ENCODE assay signal across 1 cellular context in genomic region chr2:169798718-169799495, GRCh38.
TF ChIP-seq lines count a peak whose summit lies in the region.

SSB (plus strand) TSS chr2:169798871; CDS start chr2:169800961, 2,090 bp downstream.

TF ChIP-seq in HepG2, 621 proteins besides CTCF, POLR2A, EP300 and RAD21 (continued from another document and continues in another):
- TF ChIP-seq, protein P1, sequence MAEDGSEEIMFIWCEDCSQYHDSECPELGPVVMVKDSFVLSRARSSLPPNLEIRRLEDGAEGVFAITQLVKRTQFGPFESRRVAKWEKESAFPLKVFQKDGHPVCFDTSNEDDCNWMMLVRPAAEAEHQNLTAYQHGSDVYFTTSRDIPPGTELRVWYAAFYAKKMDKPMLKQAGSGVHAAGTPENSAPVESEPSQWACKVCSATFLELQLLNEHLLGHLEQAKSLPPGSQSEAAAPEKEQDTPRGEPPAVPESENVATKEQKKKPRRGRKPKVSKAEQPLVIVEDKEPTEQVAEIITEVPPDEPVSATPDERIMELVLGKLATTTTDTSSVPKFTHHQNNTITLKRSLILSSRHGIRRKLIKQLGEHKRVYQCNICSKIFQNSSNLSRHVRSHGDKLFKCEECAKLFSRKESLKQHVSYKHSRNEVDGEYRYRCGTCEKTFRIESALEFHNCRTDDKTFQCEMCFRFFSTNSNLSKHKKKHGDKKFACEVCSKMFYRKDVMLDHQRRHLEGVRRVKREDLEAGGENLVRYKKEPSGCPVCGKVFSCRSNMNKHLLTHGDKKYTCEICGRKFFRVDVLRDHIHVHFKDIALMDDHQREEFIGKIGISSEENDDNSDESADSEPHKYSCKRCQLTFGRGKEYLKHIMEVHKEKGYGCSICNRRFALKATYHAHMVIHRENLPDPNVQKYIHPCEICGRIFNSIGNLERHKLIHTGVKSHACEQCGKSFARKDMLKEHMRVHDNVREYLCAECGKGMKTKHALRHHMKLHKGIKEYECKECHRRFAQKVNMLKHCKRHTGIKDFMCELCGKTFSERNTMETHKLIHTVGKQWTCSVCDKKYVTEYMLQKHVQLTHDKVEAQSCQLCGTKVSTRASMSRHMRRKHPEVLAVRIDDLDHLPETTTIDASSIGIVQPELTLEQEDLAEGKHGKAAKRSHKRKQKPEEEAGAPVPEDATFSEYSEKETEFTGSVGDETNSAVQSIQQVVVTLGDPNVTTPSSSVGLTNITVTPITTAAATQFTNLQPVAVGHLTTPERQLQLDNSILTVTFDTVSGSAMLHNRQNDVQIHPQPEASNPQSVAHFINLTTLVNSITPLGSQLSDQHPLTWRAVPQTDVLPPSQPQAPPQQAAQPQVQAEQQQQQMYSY (CRISPR knock-in tag; IDR thresholded peaks at IDR 0.05) = no peak
- no peak for TF ChIP-seq THYN1 (CRISPR knock-in tag; IDR thresholded peaks at IDR 0.05; ENCODE audit: borderline replicate concordance, low read depth)
- TF ChIP-seq ASH2L (IDR thresholded peaks at IDR 0.05; ENCODE audit: insufficient read length, low read depth, low read length) = peak; percentile 94
- peak; percentile 78 for TF ChIP-seq ZNF264 (CRISPR knock-in tag; IDR thresholded peaks at IDR 0.05)
- TF ChIP-seq, protein P2, sequence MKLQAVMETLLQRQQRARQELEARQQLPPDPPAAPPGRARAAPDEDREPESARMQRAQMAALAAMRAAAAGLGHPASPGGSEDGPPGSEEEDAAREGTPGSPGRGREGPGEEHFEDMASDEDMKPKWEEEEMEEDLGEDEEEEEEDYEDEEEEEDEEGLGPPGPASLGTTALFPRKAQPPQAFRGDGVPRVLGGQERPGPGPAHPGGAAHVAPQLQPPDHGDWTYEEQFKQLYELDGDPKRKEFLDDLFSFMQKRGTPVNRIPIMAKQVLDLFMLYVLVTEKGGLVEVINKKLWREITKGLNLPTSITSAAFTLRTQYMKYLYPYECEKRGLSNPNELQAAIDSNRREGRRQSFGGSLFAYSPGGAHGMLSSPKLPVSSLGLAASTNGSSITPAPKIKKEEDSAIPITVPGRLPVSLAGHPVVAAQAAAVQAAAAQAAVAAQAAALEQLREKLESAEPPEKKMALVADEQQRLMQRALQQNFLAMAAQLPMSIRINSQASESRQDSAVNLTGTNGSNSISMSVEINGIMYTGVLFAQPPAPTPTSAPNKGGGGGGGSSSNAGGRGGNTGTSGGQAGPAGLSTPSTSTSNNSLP (IDR thresholded peaks at IDR 0.05; ENCODE audit: low read depth, low read length) = no peak
- TF ChIP-seq RARG (CRISPR knock-in tag; IDR thresholded peaks at IDR 0.05; ENCODE audit: low read depth) = no peak
- peak; percentile 22; the same call in 1 of the 2 replicates for TF ChIP-seq ATF3 (CRISPR knock-in tag; IDR thresholded peaks at IDR 0.05)
- TF ChIP-seq ZSCAN12 (CRISPR knock-in tag; IDR thresholded peaks at IDR 0.05) = no peak
- peak; percentile 66 for TF ChIP-seq PPARG (CRISPR knock-in tag; conservative IDR thresholded peaks at IDR 0.05)
- TF ChIP-seq, protein P3, sequence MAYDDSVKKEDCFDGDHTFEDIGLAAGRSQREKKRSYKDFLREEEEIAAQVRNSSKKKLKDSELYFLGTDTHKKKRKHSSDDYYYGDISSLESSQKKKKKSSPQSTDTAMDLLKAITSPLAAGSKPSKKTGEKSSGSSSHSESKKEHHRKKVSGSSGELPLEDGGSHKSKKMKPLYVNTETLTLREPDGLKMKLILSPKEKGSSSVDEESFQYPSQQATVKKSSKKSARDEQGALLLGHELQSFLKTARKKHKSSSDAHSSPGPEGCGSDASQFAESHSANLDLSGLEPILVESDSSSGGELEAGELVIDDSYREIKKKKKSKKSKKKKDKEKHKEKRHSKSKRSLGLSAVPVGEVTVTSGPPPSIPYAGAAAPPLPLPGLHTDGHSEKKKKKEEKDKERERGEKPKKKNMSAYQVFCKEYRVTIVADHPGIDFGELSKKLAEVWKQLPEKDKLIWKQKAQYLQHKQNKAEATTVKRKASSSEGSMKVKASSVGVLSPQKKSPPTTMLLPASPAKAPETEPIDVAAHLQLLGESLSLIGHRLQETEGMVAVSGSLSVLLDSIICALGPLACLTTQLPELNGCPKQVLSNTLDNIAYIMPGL (CRISPR knock-in tag; IDR thresholded peaks at IDR 0.05; ENCODE audit: borderline replicate concordance in 1 of 2, low read depth in 1 of 2) = peak; percentile 92 to 95
- TF ChIP-seq BRF2 (CRISPR knock-in tag; IDR thresholded peaks at IDR 0.05) = peak; percentile 89
- peak; percentile 93 for TF ChIP-seq ZNF605 (CRISPR knock-in tag; IDR thresholded peaks at IDR 0.05)
- peak; percentile 56; the same call in 1 of the 2 replicates for TF ChIP-seq PAXIP1 (CRISPR knock-in tag; conservative IDR thresholded peaks at IDR 0.05)
- no peak for TF ChIP-seq SETDB1 (CRISPR knock-in tag; IDR thresholded peaks at IDR 0.05; ENCODE audit: borderline replicate concordance)
- peak; percentile 60 for TF ChIP-seq AGO1 (IDR thresholded peaks at IDR 0.05; ENCODE audit: low read depth, low read length, poor library complexity, severe bottlenecking)
- TF ChIP-seq JDP2 (CRISPR knock-in tag; IDR thresholded peaks at IDR 0.05; ENCODE audit: borderline replicate concordance) = no peak
- no peak for TF ChIP-seq ZNF567 (CRISPR knock-in tag; IDR thresholded peaks at IDR 0.05; ENCODE audit: borderline replicate concordance)
- no peak for TF ChIP-seq ZNF704 (CRISPR knock-in tag; IDR thresholded peaks at IDR 0.05; ENCODE audit: borderline replicate concordance)
- no peak for TF ChIP-seq STAT6 (CRISPR knock-in tag; IDR thresholded peaks at IDR 0.05; ENCODE audit: borderline replicate concordance)
- TF ChIP-seq DMTF1 (CRISPR knock-in tag; IDR thresholded peaks at IDR 0.05) = no peak
- TF ChIP-seq MTF1 (CRISPR knock-in tag; IDR thresholded peaks at IDR 0.05) = no peak
- peak; percentile 85 for TF ChIP-seq KLF6 (CRISPR knock-in tag; IDR thresholded peaks at IDR 0.05)
- TF ChIP-seq HNRNPH1 (optimal IDR thresholded peaks at IDR 0.05; ENCODE audit: low read depth, low read length) = no peak
- no peak for TF ChIP-seq HNF4G (IDR thresholded peaks at IDR 0.05; ENCODE audit: borderline replicate concordance, low read depth, low read length)
- peak; percentile 75 for TF ChIP-seq HNF4G (CRISPR knock-in tag; IDR thresholded peaks at IDR 0.05; ENCODE audit: borderline replicate concordance, low read depth)
- 0 out of 2 replicates have a peak, but pooled peaks have one; percentile 9 for TF ChIP-seq SMAD9 (CRISPR knock-in tag; IDR thresholded peaks at IDR 0.05)
- no peak for TF ChIP-seq CHCHD3 (CRISPR knock-in tag; IDR thresholded peaks at IDR 0.05)
- TF ChIP-seq RFX3 (CRISPR knock-in tag; IDR thresholded peaks at IDR 0.05) = no peak; the same call in 1 of the 2 replicates
- TF ChIP-seq MYNN (CRISPR knock-in tag; IDR thresholded peaks at IDR 0.05; ENCODE audit: low read depth) = no peak
- TF ChIP-seq KLF9 (CRISPR knock-in tag; IDR thresholded peaks at IDR 0.05; ENCODE audit: low read depth) = no peak
- TF ChIP-seq ZNF644 (CRISPR knock-in tag; IDR thresholded peaks at IDR 0.05; ENCODE audit: low read depth) = peak; percentile 49; the same call in 1 of the 2 replicates
- TF ChIP-seq FOXO1 (CRISPR knock-in tag; IDR thresholded peaks at IDR 0.05) = peak; percentile 62
- peak; percentile 73 for TF ChIP-seq HNF1B (CRISPR knock-in tag; IDR thresholded peaks at IDR 0.05)
- TF ChIP-seq ARNTL (CRISPR knock-in tag; IDR thresholded peaks at IDR 0.05) = peak; percentile 46; the same call in 1 of the 2 replicates
- TF ChIP-seq FOXP1 (IDR thresholded peaks at IDR 0.05) = no peak
- no peak for TF ChIP-seq FOXP1 (CRISPR knock-in tag; IDR thresholded peaks at IDR 0.05)
- TF ChIP-seq PHB2 (IDR thresholded peaks at IDR 0.05; ENCODE audit: partially characterized antibody) = no peak
- no peak for TF ChIP-seq TCF12 (IDR thresholded peaks at IDR 0.05)
- TF ChIP-seq TCF12 (CRISPR knock-in tag; IDR thresholded peaks at IDR 0.05) = 0 out of 2 replicates have a peak, but pooled peaks have one; percentile 52
- no peak for TF ChIP-seq ZNF3 (CRISPR knock-in tag; IDR thresholded peaks at IDR 0.05)
- no peak for TF ChIP-seq MAF1 (CRISPR knock-in tag; IDR thresholded peaks at IDR 0.05; ENCODE audit: borderline replicate concordance)
